15 cellular contexts compared by ENCODE assay signal in the genomic region with DNA sequence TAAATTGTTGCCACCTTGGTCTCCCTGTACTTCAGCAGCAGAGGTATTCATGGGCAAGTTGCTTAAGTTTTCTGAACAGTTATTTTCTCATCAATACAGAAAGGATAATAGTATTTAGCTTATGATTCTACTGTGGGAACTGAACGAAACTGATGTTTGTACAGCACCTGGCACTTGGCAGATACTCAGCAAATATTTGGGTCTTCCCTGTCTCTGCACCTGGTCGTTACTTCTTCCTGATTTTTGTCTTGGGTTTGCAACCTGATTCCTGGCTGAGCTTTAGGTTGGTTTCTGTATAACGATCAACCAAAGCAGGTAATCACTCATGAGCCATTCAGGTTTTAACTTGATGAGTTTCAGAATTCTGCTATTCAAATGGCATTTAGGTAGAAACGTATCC.
DNase-seq lines count a peak whose midpoint lies in the region; ATAC-seq lines count a peak whose summit lies in the region.
"Had no signal": no experiment of that assay in that cellular context is flagged by ENCODE, and none has a peak within 500 bp of the region (broad histone marks: within the 10 kb centered on the region; RNA-seq: fewer than 3 reads in every experiment).

No MANE protein-coding gene starts in this region.

- peaks cover 9% of the 10 kb centered on the region for H3K79me1 ChIP-seq in trophoblast cell (ENCODE audit: low read length)

- peak overlapping the region; percentile 63 for H3K27ac ChIP-seq in trophoblast cell (ENCODE audit: low read depth, low read length)
- H3K27ac ChIP-seq: foreskin keratinocyte had no signal

- H2BK120ac ChIP-seq in trophoblast cell (ENCODE audit: insufficient read depth, low read length, poor library complexity), result no peak overlapping the region

- no peak overlapping the region for H3K4ac ChIP-seq in trophoblast cell (ENCODE audit: low read depth, low read length)

- H3K18ac ChIP-seq in trophoblast cell (ENCODE audit: low read length), result no peak overlapping the region

- H4K12ac ChIP-seq in trophoblast cell (ENCODE audit: low read depth, low read length), result no peak overlapping the region

- H3K23ac ChIP-seq in trophoblast cell (ENCODE audit: low read length), result no peak overlapping the region

- H2AFZ ChIP-seq in trophoblast cell (ENCODE audit: insufficient read depth, low read length, poor library complexity), result no peak overlapping the region

- no peak overlapping the region for H2BK12ac ChIP-seq in trophoblast cell (ENCODE audit: low read length)

- no peak overlapping the region for H3K4me3 ChIP-seq in trophoblast cell (ENCODE audit: low read depth, low read length)
- H3K4me3 ChIP-seq: K562 had no signal

- H3K4me2 ChIP-seq in trophoblast cell (ENCODE audit: low read length), result no peak overlapping the region

- no peak overlapping the region for H4K8ac ChIP-seq in trophoblast cell (ENCODE audit: low read depth, low read length)

- DNase-seq in NCI-H2107 treated with DMSO at 0.1 percent for 48 hours (lab: John Stamatoyannopoulos, UW; ENCODE audit: unreplicated experiment) (peak; percentile 61), NCI-H2107 (lab: John Stamatoyannopoulos, UW) (no peak), trophoblast cell (no peak), HK-2 (ENCODE audit: unreplicated experiment) (no peak), HuH-7 (ENCODE audit: low spot score) (no peak), mucosa of gallbladder (ENCODE audit: low spot score) (no peak)
- DNase-seq: Calu3; effector CD4-positive, alpha-beta T cell; foreskin keratinocyte; NCI-H226; stimulated activated CD4-positive, alpha-beta T cell treated with anti-CD3 and anti-CD28 coated beads, Interleukin-1b, Interleukin-23, amount 100 ng/mL, for 48 hours; T-helper 17 cell had no signal

- peak overlapping the region; percentile 7 for H4K91ac ChIP-seq in trophoblast cell (ENCODE audit: low read depth, low read length)

- no peaks in the 10 kb centered on the region for H3K79me2 ChIP-seq in trophoblast cell (ENCODE audit: control insufficient read depth, insufficient read depth, low read length, poor library complexity)

- no peaks in the 10 kb centered on the region for H3K27me3 ChIP-seq in trophoblast cell (ENCODE audit: insufficient read depth, low read length)
- H3K27me3 ChIP-seq: foreskin keratinocyte had no signal

- peaks cover 7% of the 10 kb centered on the region for H3K9me3 ChIP-seq in trophoblast cell (ENCODE audit: insufficient read depth, low read depth, low read length)

- H3K9ac ChIP-seq in trophoblast cell (ENCODE audit: low read length), result no peak overlapping the region

- WGBS in trophoblast cell (ENCODE audit: extremely low coverage, insufficient coverage, insufficient read length), result no CpG with 5 or more reads among the region's 4 CpGs

- H2AK5ac ChIP-seq in trophoblast cell (ENCODE audit: low read length), result no peak overlapping the region

- peaks cover 8 to 11% of the 10 kb centered on the region in 2 experiments for H3K4me1 ChIP-seq in trophoblast cell (ENCODE audit: control insufficient read depth in 1 of 2, insufficient read depth in 2 of 2, low read length in 2 of 2)
- H3K4me1 ChIP-seq: foreskin keratinocyte had no signal

- ATAC-seq in HG02642 (IDR thresholded peaks at IDR 0.05; ENCODE audit: poor library complexity, unreplicated experiment), result peak; percentile 24
- peak; percentile 9 for ATAC-seq in HG03565 (IDR thresholded peaks at IDR 0.05; ENCODE audit: unreplicated experiment)
- ATAC-seq: foreskin keratinocyte, K562, T-helper 17 cell had no signal

- no peak overlapping the region for H3K14ac ChIP-seq in trophoblast cell (ENCODE audit: low read length)

- H3K36me3 ChIP-seq in trophoblast cell (ENCODE audit: control insufficient read depth in 1 of 2, insufficient read depth in 2 of 2, low read length in 2 of 2), result peaks cover 7 to 19% of the 10 kb centered on the region in 2 experiments

- no peak overlapping the region for H2BK5ac ChIP-seq in trophoblast cell (ENCODE audit: low read depth, low read length, poor library complexity)
